ENCODE assay signal across 1 cellular context in genomic region chr5:150542933-150543445, GRCh38.
A peak's percentile ranks its signal among the peaks of the same experiment; 100 is the strongest.
TF ChIP-seq lines count a peak whose summit lies in the region.

No MANE protein-coding gene starts in this region.

TF ChIP-seq in HepG2, 621 proteins besides CTCF, POLR2A, EP300 and RAD21 (continued from another document and continues in another):
- no peak for TF ChIP-seq ZNF367 (CRISPR knock-in tag; IDR thresholded peaks at IDR 0.05; ENCODE audit: borderline replicate concordance)
- TF ChIP-seq ZNF567 (CRISPR knock-in tag; IDR thresholded peaks at IDR 0.05; ENCODE audit: borderline replicate concordance): peak; percentile 38
- 0 out of 2 replicates have a peak, but pooled peaks have one; percentile 43 for TF ChIP-seq MZF1 (CRISPR knock-in tag; IDR thresholded peaks at IDR 0.05; ENCODE audit: borderline replicate concordance)
- peak; percentile 97 for TF ChIP-seq ZMYM4 (CRISPR knock-in tag; IDR thresholded peaks at IDR 0.05)
- peak; percentile 90 for TF ChIP-seq ZNF317 (CRISPR knock-in tag; IDR thresholded peaks at IDR 0.05)
- peak; percentile 96 for TF ChIP-seq ZFP91 (CRISPR knock-in tag; IDR thresholded peaks at IDR 0.05; ENCODE audit: borderline replicate concordance)
- peak; percentile 100 for TF ChIP-seq HNF4A (CRISPR knock-in tag; IDR thresholded peaks at IDR 0.05)
- no peak for TF ChIP-seq ZNF101 (CRISPR knock-in tag; IDR thresholded peaks at IDR 0.05; ENCODE audit: borderline replicate concordance, low read depth)
- TF ChIP-seq ZNF800 (CRISPR knock-in tag; IDR thresholded peaks at IDR 0.05): peak; percentile 62; the same call in 1 of the 2 replicates
- no peak; the same call in 1 of the 2 replicates for TF ChIP-seq ZSCAN5A (CRISPR knock-in tag; IDR thresholded peaks at IDR 0.05; ENCODE audit: borderline replicate concordance)
- peak; percentile 87 for TF ChIP-seq ZNF878 (CRISPR knock-in tag; IDR thresholded peaks at IDR 0.05)
- no peak for TF ChIP-seq DZIP1 (CRISPR knock-in tag; IDR thresholded peaks at IDR 0.05)
- TF ChIP-seq REXO4 (CRISPR knock-in tag; IDR thresholded peaks at IDR 0.05; ENCODE audit: borderline replicate concordance): no peak
- no peak for TF ChIP-seq KLF13 (CRISPR knock-in tag; IDR thresholded peaks at IDR 0.05)
- 0 out of 2 replicates have a peak, but pooled peaks have one; percentile 40 for TF ChIP-seq KIAA2018 (CRISPR knock-in tag; IDR thresholded peaks at IDR 0.05; ENCODE audit: borderline replicate concordance)
- no peak for TF ChIP-seq PHF20 (CRISPR knock-in tag; IDR thresholded peaks at IDR 0.05)
- peak; percentile 34; the same call in 1 of the 2 replicates for TF ChIP-seq RBFOX2 (IDR thresholded peaks at IDR 0.05; ENCODE audit: low read depth, low read length)
- peak; percentile 99 for TF ChIP-seq HOXA3 (CRISPR knock-in tag; IDR thresholded peaks at IDR 0.05)
- peak; percentile 67 for TF ChIP-seq PHF8 (CRISPR knock-in tag; IDR thresholded peaks at IDR 0.05)
- TF ChIP-seq ZNF629 (CRISPR knock-in tag; conservative IDR thresholded peaks at IDR 0.05): peak; percentile 89
- no peak for TF ChIP-seq ZNF570 (CRISPR knock-in tag; IDR thresholded peaks at IDR 0.05; ENCODE audit: borderline replicate concordance)
- TF ChIP-seq TFDP1 (CRISPR knock-in tag; IDR thresholded peaks at IDR 0.05; ENCODE audit: borderline replicate concordance): peak; percentile 61; the same call in 1 of the 2 replicates
- no peak for TF ChIP-seq ZNF30 (CRISPR knock-in tag; IDR thresholded peaks at IDR 0.05)
- peak; percentile 46; the same call in 1 of the 2 replicates for TF ChIP-seq MTERF4 (CRISPR knock-in tag; IDR thresholded peaks at IDR 0.05)
- peak; percentile 54; the same call in 1 of the 2 replicates for TF ChIP-seq ZBTB2 (CRISPR knock-in tag; IDR thresholded peaks at IDR 0.05; ENCODE audit: low read depth)
- TF ChIP-seq ZNF275 (CRISPR knock-in tag; IDR thresholded peaks at IDR 0.05; ENCODE audit: borderline replicate concordance): peak; percentile 67; the same call in 1 of the 2 replicates
- peak; percentile 96; the same call in 2 of the 3 replicates for TF ChIP-seq MXI1 (IDR thresholded peaks at IDR 0.05; ENCODE audit: borderline replicate concordance, low read depth, low read length)
- 0 out of 2 replicates have a peak, but pooled peaks have one; percentile 42 for TF ChIP-seq SNAPC2 (CRISPR knock-in tag; IDR thresholded peaks at IDR 0.05)
- no peak for TF ChIP-seq TEAD2 (CRISPR knock-in tag; IDR thresholded peaks at IDR 0.05)
- no peak for TF ChIP-seq SUZ12 (IDR thresholded peaks at IDR 0.05; ENCODE audit: low read depth, low read length)
- TF ChIP-seq ZNF768 (CRISPR knock-in tag; IDR thresholded peaks at IDR 0.05): peak; percentile 59
- peak; percentile 93 for TF ChIP-seq TBL1XR1 (IDR thresholded peaks at IDR 0.05; ENCODE audit: borderline replicate concordance, low read length, partially characterized antibody)
- TF ChIP-seq ARID2 (CRISPR knock-in tag; IDR thresholded peaks at IDR 0.05; ENCODE audit: borderline replicate concordance): no peak
- peak; percentile 96 for TF ChIP-seq ISL2 (CRISPR knock-in tag; IDR thresholded peaks at IDR 0.05)
- TF ChIP-seq SMAD1 (CRISPR knock-in tag; IDR thresholded peaks at IDR 0.05; ENCODE audit: borderline replicate concordance, low read depth): 0 out of 2 replicates have a peak, but pooled peaks have one; percentile 67
- no peak for TF ChIP-seq ZNF484 (CRISPR knock-in tag; IDR thresholded peaks at IDR 0.05; ENCODE audit: borderline replicate concordance, low read depth)
- TF ChIP-seq ZNF556 (CRISPR knock-in tag; IDR thresholded peaks at IDR 0.05; ENCODE audit: borderline replicate concordance): no peak
- TF ChIP-seq ZNF431 (CRISPR knock-in tag; IDR thresholded peaks at IDR 0.05; ENCODE audit: borderline replicate concordance, low read depth): peak; percentile 96
